In the genomic region with DNA sequence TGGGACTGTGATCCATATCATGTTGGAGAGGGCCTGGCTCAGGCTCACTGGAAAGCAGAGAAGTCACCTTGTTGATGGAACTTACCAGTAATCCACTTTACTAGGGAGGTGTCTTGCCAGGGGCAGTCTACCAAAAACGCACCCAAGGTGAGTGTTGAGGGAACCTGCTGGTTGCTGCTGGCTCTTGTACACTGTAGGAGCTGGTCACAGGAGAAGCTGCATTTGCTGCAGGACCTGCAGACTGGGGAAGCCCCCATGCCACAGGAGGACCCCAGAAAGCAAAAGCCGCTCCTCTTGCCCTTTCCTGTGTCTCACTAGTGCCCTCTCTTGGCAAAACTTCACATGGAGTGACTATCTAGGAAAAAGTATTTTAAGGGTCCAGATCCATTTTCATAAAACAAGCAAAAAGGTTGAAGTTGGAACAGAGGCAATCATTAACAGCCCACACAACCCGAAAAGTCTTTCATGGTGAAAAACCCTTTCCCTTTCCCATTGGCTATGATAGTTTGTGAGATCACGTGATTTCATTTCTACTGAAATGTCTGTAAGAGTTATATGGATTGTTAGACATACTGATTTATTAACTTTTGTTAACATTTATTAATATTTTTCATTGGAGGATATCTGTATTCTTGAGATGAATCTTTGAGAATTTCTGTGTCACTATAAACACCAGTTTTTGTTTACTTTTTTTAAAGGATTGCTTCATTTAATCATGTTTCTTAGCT, we compare ENCODE assay signal across 9 cellular contexts. TPM values are rescaled to one million over a fixed set of nuclear protein-coding genes. Genes with fewer than 3 reads are reported as not detected.
A peak's percentile ranks its signal among the peaks of the same experiment; 100 is the strongest.
DNase-seq lines count a peak whose midpoint lies in the region; ATAC-seq and TF ChIP-seq lines count a peak whose summit lies in the region.
"Had no signal": no experiment of that assay in that cellular context is flagged by ENCODE, and none has a peak within 500 bp of the region (broad histone marks: within the 10 kb centered on the region; RNA-seq: fewer than 3 reads in every experiment).

No MANE protein-coding gene starts in this region.

- H3K36me3 Mint-ChIP-seq in activated naive CD8-positive, alpha-beta T cell treated with anti-CD3 and anti-CD28 coated beads, Interleukin-2, amount 10 ng/mL, durations not matched to agents 7 days and 5 days = no peaks in the 10 kb centered on the region

- no peaks in the 10 kb centered on the region for H3K4me1 Mint-ChIP-seq in activated naive CD8-positive, alpha-beta T cell treated with anti-CD3 and anti-CD28 coated beads, Interleukin-2, amount 10 ng/mL, durations not matched to agents 7 days and 5 days

- peaks cover 8% of the 10 kb centered on the region for H3K27me3 Mint-ChIP-seq in activated naive CD8-positive, alpha-beta T cell treated with anti-CD3 and anti-CD28 coated beads, Interleukin-2, amount 10 ng/mL, durations not matched to agents 7 days and 5 days

- TF ChIP-seq CTCF in uterus (IDR thresholded peaks at IDR 0.05) (peak; percentile 27 to 52 (median 33)), ovary (IDR thresholded peaks at IDR 0.05) (peak in 1 of 3 donors; percentile 42)

- H3K9me3 Mint-ChIP-seq in activated naive CD8-positive, alpha-beta T cell treated with anti-CD3 and anti-CD28 coated beads, Interleukin-2, amount 10 ng/mL, durations not matched to agents 7 days and 5 days = no peaks in the 10 kb centered on the region
- H3K9me3 Mint-ChIP-seq: T-helper 1 cell treated with Interleukin-12 subunit alpha and Interleukin-12 subunit beta and Interleukin-4 antibody, amounts not matched to agents 30 μg/mL and 1 μg/mL, for 36 hours had no signal

- H3K27ac Mint-ChIP-seq in activated naive CD8-positive, alpha-beta T cell treated with anti-CD3 and anti-CD28 coated beads, Interleukin-2, amount 10 ng/mL, durations not matched to agents 7 days and 5 days = no peak overlapping the region
- H3K27ac Mint-ChIP-seq: T-helper 1 cell treated with Interleukin-12 subunit alpha and Interleukin-12 subunit beta and Interleukin-4 antibody, amounts not matched to agents 30 μg/mL and 1 μg/mL, for 36 hours had no signal

- peaks cover 0 to 14% of the 10 kb centered on the region in 2 donors for H3K4me1 ChIP-seq in uterus
- peaks cover 8% of the 10 kb centered on the region for H3K4me1 ChIP-seq in ovary (ENCODE audit: insufficient read depth)

- DNase-seq in EH (ENCODE audit: low read depth) (peak; percentile 51), HT1080 (ENCODE audit: low read depth) (peak; percentile 41), iPS-NIHi11 (ENCODE audit: low spot score) (peak; percentile 63), uterus (no peak), ovary (no peak)
- peak; percentile 30 for DNase-seq in activated naive CD8-positive, alpha-beta T cell treated with anti-CD3 and anti-CD28 coated beads, Interleukin-2, amount 10 ng/mL, durations not matched to agents 7 days and 5 days

- intact Hi-C loops in uterus (cut with DNase I; ENCODE audit: low total_unique reads) = no loop called here
- intact Hi-C loops in ovary (cut with DNase I) = loop anchor here in 3 of 4 donors (10.0 kb wide), 1 partner anchor 53 kb away; no protein-coding TSS in a partner anchor

- no peaks in the 10 kb centered on the region for H3K9me3 ChIP-seq in uterus
- H3K9me3 ChIP-seq in ovary = no peaks in the 10 kb centered on the region

- no peak for ATAC-seq in activated naive CD8-positive, alpha-beta T cell treated with anti-CD3 and anti-CD28 coated beads, Interleukin-2, amount 10 ng/mL, durations not matched to agents 7 days and 5 days (ENCODE audit: low read depth)
- ATAC-seq in GM19467 (IDR thresholded peaks at IDR 0.05; ENCODE audit: unreplicated experiment) = no peak
- no peak for ATAC-seq in HG03457 (IDR thresholded peaks at IDR 0.05; ENCODE audit: unreplicated experiment)

- TF ChIP-seq EP300 in ovary (IDR thresholded peaks at IDR 0.05) = no peak

- POLR2A ChIA-PET in activated naive CD8-positive, alpha-beta T cell treated with anti-CD3 and anti-CD28 coated beads, Interleukin-2, amount 10 ng/mL, durations not matched to agents 7 days and 5 days (lab: Charles Lee) = no interaction called here

- H3K4me3 Mint-ChIP-seq in activated naive CD8-positive, alpha-beta T cell treated with anti-CD3 and anti-CD28 coated beads, Interleukin-2, amount 10 ng/mL, durations not matched to agents 7 days and 5 days = no peak overlapping the region
- H3K4me3 Mint-ChIP-seq: T-helper 1 cell treated with Interleukin-12 subunit alpha and Interleukin-12 subunit beta and Interleukin-4 antibody, amounts not matched to agents 30 μg/mL and 1 μg/mL, for 36 hours had no signal

- no peaks in the 10 kb centered on the region for H3K36me3 ChIP-seq in uterus
- no peaks in the 10 kb centered on the region for H3K36me3 ChIP-seq in ovary

- H3K27me3 ChIP-seq in uterus (no peaks in the 10 kb centered on the region), ovary (no peaks in the 10 kb centered on the region)

- H3K27ac ChIP-seq in uterus (no peak overlapping the region), ovary (no peak overlapping the region)

- TF ChIP-seq POLR2A in uterus (IDR thresholded peaks at IDR 0.05) (no peak), ovary (IDR thresholded peaks at IDR 0.05) (no peak)

- 73 to 93% (median 82%) methylated on average over 4 of the region's 4 CpGs for WGBS in ovary, 3 donors

- H3K4me3 ChIP-seq in uterus = no peak overlapping the region
- no peak overlapping the region for H3K4me3 ChIP-seq in ovary

RNA-seq across cellular contexts. Expression of gene RASSF8, which starts 59.2 kb away (rescaled TPM):
- 33.5 and 45.6 TPM in 2 replicates for total RNA-seq in HT1080 (2014; rRNA removed; shearing (Covaris generic))
- 34.8 and 52.4 TPM in 2 replicates for polyA plus RNA-seq in HT1080 (2015; cell fraction: cytosol; rRNA removed)
- 40.5 and 44.7 TPM in 2 replicates for polyA plus RNA-seq in HT1080 (2015; cell fraction: nucleus; rRNA removed)
- total RNA-seq in activated naive CD8-positive, alpha-beta T cell treated with anti-CD3 and anti-CD28 coated beads, Interleukin-2, amount 10 ng/mL, durations not matched to agents 7 days and 5 days = under 1 TPM; 0.33 to 0.91 TPM
- 100 to 1,000 TPM in 2 of 4 donors, 10 to 100 TPM in 2; 54.1 to 174 (median 119) TPM for total RNA-seq in uterus
- total RNA-seq in ovary = 100 to 1,000 TPM in 3 of 7 donors, 10 to 100 TPM in 4; 60.3 to 134 (median 99.5) TPM
- polyA plus RNA-seq in ovary = 10 to 100 TPM; 16.5 to 28.2 TPM

Comparison
In these comparisons a context has a peak if more than half of its experiments do, and no peak if none do; other contexts are left out.
1. DNase-seq: peak in EH (single experiment), HT1080 (single experiment), activated naive CD8-positive, alpha-beta T cell treated with anti-CD3 and anti-CD28 coated beads, Interleukin-2, amount 10 ng/mL, durations not matched to agents 7 days and 5 days (single experiment) and iPS-NIHi11 (single experiment); none in uterus (0 of 2) and ovary (0 of 5).
2. RNA of gene RASSF8, which starts 59.2 kb away (total RNA-seq): 54.1 to 174 TPM in uterus, 60.3 to 134 TPM in ovary and 33.5 to 45.6 TPM in HT1080; 0.33 to 0.91 TPM in activated naive CD8-positive, alpha-beta T cell treated with anti-CD3 and anti-CD28 coated beads, Interleukin-2, amount 10 ng/mL, durations not matched to agents 7 days and 5 days; every median in the first group is over 10 times any median in the second.